8 cellular contexts compared by ENCODE assay signal in genomic region chr19:6739390-6739883, GRCh38.
A peak's percentile ranks its signal among the peaks of the same experiment; 100 is the strongest.
DNase-seq lines count a peak whose midpoint lies in the region; ATAC-seq and TF ChIP-seq lines count a peak whose summit lies in the region.

TRIP10 (plus strand) TSS chr19:6739680; CDS start chr19:6739762, 82 bp downstream.

- peaks cover 18% of the 10 kb centered on the region for H3K27me3 Mint-ChIP-seq in dendritic cell treated with granulocyte-macrophage colony-stimulating factor and Interleukin-4, amounts not matched to agents 40 ng/mL and 50 ng/mL, for 4 days

- peak within 1 kb of the TSS; percentile 91 for H3K27ac Mint-ChIP-seq in dendritic cell treated with granulocyte-macrophage colony-stimulating factor and Interleukin-4, amounts not matched to agents 40 ng/mL and 50 ng/mL, for 4 days

- H3K4me3 Mint-ChIP-seq in dendritic cell treated with granulocyte-macrophage colony-stimulating factor and Interleukin-4, amounts not matched to agents 40 ng/mL and 50 ng/mL, for 4 days = peak within 1 kb of the TSS; percentile 94

- H3K4me1 Mint-ChIP-seq in dendritic cell treated with granulocyte-macrophage colony-stimulating factor and Interleukin-4, amounts not matched to agents 40 ng/mL and 50 ng/mL, for 4 days (ENCODE audit: low read depth) = peaks cover 37% of the 10 kb centered on the region

- peak; percentile 98 for DNase-seq in GM13977 (ENCODE audit: low spot score)
- peak; percentile 75 for DNase-seq in NCI-H345 (lab: John Stamatoyannopoulos, UW)
- peak; percentile 69 to 70 for DNase-seq in activated CD4-positive, alpha-beta T cell treated with anti-CD3 and anti-CD28 coated beads, Interleukin-2, amount 50 U/mL, for 24 hours (ENCODE audit: low read depth in 1 of 2, low spot score in 1 of 2)
- DNase-seq in left kidney (ENCODE audit: low read depth, low spot score) = peak; percentile 92
- peak; percentile 77 to 80 for DNase-seq in stimulated activated CD4-positive, alpha-beta T cell treated with anti-CD3 and anti-CD28 coated beads, Interleukin-1b, Interleukin-23, amount 100 ng/mL, for 4 hours (ENCODE audit: low read depth in 2 of 2)

- intact Hi-C loops in dendritic cell treated with granulocyte-macrophage colony-stimulating factor and Interleukin-4, amounts not matched to agents 40 ng/mL and 50 ng/mL, for 4 days (cut with micrococcal nuclease) = loop anchor here (2.0 kb wide), 3 partner anchors 13 to 63 kb away; partner anchors contain the start of gene VAV1

- ATAC-seq in GM18517 (IDR thresholded peaks at IDR 0.05; ENCODE audit: unreplicated experiment) (no peak), HG02852 (IDR thresholded peaks at IDR 0.05; ENCODE audit: unreplicated experiment) (no peak)

- TF ChIP-seq CTCF in GM13977 (IDR thresholded peaks at IDR 0.05; ENCODE audit: extremely low read depth, insufficient read depth, missing control alignments) = no peak

- H3K9me3 Mint-ChIP-seq in dendritic cell treated with granulocyte-macrophage colony-stimulating factor and Interleukin-4, amounts not matched to agents 40 ng/mL and 50 ng/mL, for 4 days = no peaks in the 10 kb centered on the region

- peaks cover 52% of the 10 kb centered on the region for H3K36me3 Mint-ChIP-seq in dendritic cell treated with granulocyte-macrophage colony-stimulating factor and Interleukin-4, amounts not matched to agents 40 ng/mL and 50 ng/mL, for 4 days (ENCODE audit: low read depth)

- in situ Hi-C loops in GM13977 (cut with MboI; ENCODE audit: low pct_unique_long_range_greater_than_20kb, low sequenced_read_pairs, unreplicated experiment) = loop anchor here (10.0 kb wide), 1 partner anchor 215 kb away; no protein-coding TSS in a partner anchor
